1 cellular context compared by ENCODE assay signal in genomic region chr5:16418471-16418922, GRCh38.
TF ChIP-seq lines count a peak whose summit lies in the region.

No MANE protein-coding gene starts in this region.

TF ChIP-seq in WTC11, 78 proteins besides CTCF, POLR2A, EP300 and RAD21 (continued from another document):
- no peak for TF ChIP-seq ATF6 (CRISPR knock-in tag; IDR thresholded peaks at IDR 0.05)
- TF ChIP-seq ZBTB43 (CRISPR knock-in tag; IDR thresholded peaks at IDR 0.05): no peak
- TF ChIP-seq E2F5 (CRISPR knock-in tag; IDR thresholded peaks at IDR 0.05): no peak
- no peak for TF ChIP-seq NFE2L1 (CRISPR knock-in tag; IDR thresholded peaks at IDR 0.05)
